ENCODE assay signal across 2 cellular contexts in genomic region chr1:1436634-1437032, GRCh38.
TF ChIP-seq lines count a peak whose summit lies in the region.

No MANE protein-coding gene starts in this region.

TF ChIP-seq in HEK293, 187 proteins besides CTCF, POLR2A, EP300 and RAD21:
- TF ChIP-seq REST (tag by site-specific recombination; IDR thresholded peaks at IDR 0.05) (0 out of 2 replicates have a peak, but pooled peaks have one; percentile 19), GLIS1 (tag by site-specific recombination; IDR thresholded peaks at IDR 0.05) (peak; percentile 50), KLF8 (tag by site-specific recombination; IDR thresholded peaks at IDR 0.05) (no peak)
TF ChIP-seq in HEK293: peak in this region for 2.

TF ChIP-seq in GM12878, 131 proteins besides CTCF, POLR2A, EP300 and RAD21:
- TF ChIP-seq RB1 (IDR thresholded peaks at IDR 0.05; ENCODE audit: borderline replicate concordance) = no peak
- no peak for TF ChIP-seq GABPA (IDR thresholded peaks at IDR 0.05; ENCODE audit: low read depth)
- peak; percentile 13; the same call in 1 of the 2 replicates for TF ChIP-seq SPI1 (IDR thresholded peaks at IDR 0.05; ENCODE audit: borderline replicate concordance, insufficient read depth, low read depth, low read length)
- no peak for TF ChIP-seq NR2F1 (conservative IDR thresholded peaks at IDR 0.05)
